Comparison of ENCODE assay signal across 8 cellular contexts in the genomic region with DNA sequence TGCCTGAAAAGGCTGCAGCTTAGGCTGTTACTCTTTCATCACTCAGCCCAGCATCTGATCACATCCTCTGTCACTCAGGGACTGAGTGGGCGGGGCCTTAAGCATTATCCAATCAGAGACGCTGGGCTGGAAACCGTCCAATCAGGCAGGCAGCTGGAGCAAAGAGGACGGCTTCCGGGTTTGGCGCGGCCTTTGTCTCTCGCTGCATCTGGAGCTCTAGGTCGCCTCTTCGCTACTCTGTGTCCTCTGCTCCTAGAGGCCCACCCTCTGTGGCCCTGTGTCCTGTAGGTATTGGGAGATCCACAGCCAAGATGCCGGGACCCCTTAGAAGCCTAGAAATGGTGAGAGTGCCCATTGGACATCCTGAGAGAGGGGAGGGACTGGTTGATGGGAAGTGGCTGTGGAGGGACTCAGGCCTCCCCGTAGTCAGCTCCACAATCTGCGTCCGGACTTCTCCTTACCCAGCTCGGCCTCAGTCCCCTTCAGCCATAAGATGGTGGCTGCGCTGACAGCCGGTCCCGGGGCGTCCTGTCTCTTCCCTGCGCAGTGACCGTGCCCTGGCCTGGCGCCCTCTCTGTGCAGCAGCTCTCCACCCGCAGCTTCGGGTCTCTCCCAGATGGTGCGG. TPM values are rescaled to one million over a fixed set of nuclear protein-coding genes. Genes with fewer than 3 reads are reported as not detected.
A peak's percentile ranks its signal among the peaks of the same experiment; 100 is the strongest.
DNase-seq lines count a peak whose midpoint lies in the region; ATAC-seq and TF ChIP-seq lines count a peak whose summit lies in the region.

A gene (plus strand): TSS at position 195 of the 625 bp plus-strand sequence. CDS start 117 bp downstream, at position 312.

- H3K36me3 ChIP-seq in MG63, result peaks cover 43% of the 10 kb centered on the region

- peak within 1 kb of the TSS; percentile 35 to 84 for H3K27ac ChIP-seq in coronary artery

- ATAC-seq in GM21529 (IDR thresholded peaks at IDR 0.05; ENCODE audit: unreplicated experiment), result peak; percentile 74

- peak within 1 kb of the TSS; percentile 74 for H3K4me3 ChIP-seq in MG63
- peak within 1 kb of the TSS; percentile 73 for H3K4me3 ChIP-seq in coronary artery

- TF ChIP-seq CTCF in coronary artery (IDR thresholded peaks at IDR 0.05), result no peak

- peaks cover 10% of the 10 kb centered on the region for H3K9me3 ChIP-seq in MG63

- DNase-seq in COLO668 (lab: John Stamatoyannopoulos, UW; ENCODE audit: unreplicated experiment), result peak; percentile 83
- DNase-seq in MG63, result peak; percentile 99
- DNase-seq in activated CD4-positive, alpha-beta T cell treated with anti-CD3 and anti-CD28 coated beads for 4 hours, result peak; percentile 89 to 91
- peak; percentile 97 for DNase-seq in coronary artery (ENCODE audit: low spot score)
- DNase-seq in kidney tubule cell (ENCODE audit: low spot score), result peak; percentile 98
- DNase-seq in stimulated activated CD4-positive, alpha-beta T cell treated with anti-CD3 and anti-CD28 coated beads, Interleukin-15, amount 100 ng/mL, for 24 hours, result peak; percentile 94
- no peak for DNase-seq in SKM-1 (lab: John Stamatoyannopoulos, UW; ENCODE audit: unreplicated experiment)

- H3K27me3 ChIP-seq in MG63, result no peaks in the 10 kb centered on the region

RNA-seq across cellular contexts. Expression of the gene that starts here (rescaled TPM):
- total RNA-seq in MG63 (2014; rRNA removed; shearing (Covaris generic); ENCODE audit: low replicate concordance), result 7.7 and 14.7 TPM in 2 replicates
